9 cellular contexts compared by ENCODE assay signal in genomic region chr4:85127653-85128052, GRCh38.
A peak's percentile ranks its signal among the peaks of the same experiment; 100 is the strongest.
DNase-seq lines count a peak whose midpoint lies in the region; ATAC-seq, FAIRE-seq and TF ChIP-seq lines count a peak whose summit lies in the region.
"Had no signal": no experiment of that assay in that cellular context is flagged by ENCODE, and none has a peak within 500 bp of the region (broad histone marks: within the 10 kb centered on the region; RNA-seq: fewer than 3 reads in every experiment).

No MANE protein-coding gene starts in this region.

- H3K4me3 ChIP-seq in HUES6 (ENCODE audit: low read depth, low read length) (peak overlapping the region; percentile 30; the same call in 1 of the 2 replicates), astrocyte (ENCODE audit: insufficient read depth, low read depth, low read length) (no peak overlapping the region), liver (ENCODE audit: low read depth in 1 of 3, low read length in 3 of 3) (no peak overlapping the region)
- H3K4me3 ChIP-seq: thoracic aorta had no signal

- H3K4me1 ChIP-seq in HUES6 (ENCODE audit: control insufficient read depth, insufficient read depth, low read length) (peaks cover 45% of the 10 kb centered on the region), astrocyte (ENCODE audit: insufficient read depth, low read length) (no peaks in the 10 kb centered on the region), liver (ENCODE audit: control insufficient read depth in 4 of 4, insufficient read depth in 4 of 4, low read length in 3 of 4) (no peaks in the 10 kb centered on the region)

- H3K4me1 Mint-ChIP-seq in activated CD8-positive, alpha-beta T cell treated with anti-CD3 and anti-CD28 coated beads for 36 hours (ENCODE audit: low read depth): no peaks in the 10 kb centered on the region
- H3K4me1 Mint-ChIP-seq in activated CD8-positive, alpha-beta T cell treated with anti-CD3 and anti-CD28 coated beads, Interleukin-2, amount 10 ng/mL, durations not matched to agents 7 days and 5 days (ENCODE audit: low read depth): no peaks in the 10 kb centered on the region
- no peaks in the 10 kb centered on the region for H3K4me1 Mint-ChIP-seq in astrocyte (ENCODE audit: low read depth, unreplicated experiment)
- no peaks in the 10 kb centered on the region for H3K4me1 Mint-ChIP-seq in effector memory CD8-positive, alpha-beta T cell (ENCODE audit: low read depth in 2 of 2)

- intact Hi-C loops in activated CD8-positive, alpha-beta T cell treated with anti-CD3 and anti-CD28 coated beads for 36 hours (cut with micrococcal nuclease): no loop called here

- H3K9me3 ChIP-seq in HUES6 (ENCODE audit: control insufficient read depth, insufficient read depth, low read depth, low read length) (peaks cover 3% of the 10 kb centered on the region; the same call in 1 of the 2 replicates), astrocyte (ENCODE audit: insufficient read depth, low read depth, low read length) (no peaks in the 10 kb centered on the region), liver (ENCODE audit: control insufficient read depth in 4 of 4, low read length in 3 of 4) (peaks cover 0 to 3% (median 0%) of the 10 kb centered on the region in 4 donors)
- H3K9me3 ChIP-seq: thoracic aorta had no signal

- ATAC-seq in activated CD8-positive, alpha-beta T cell treated with anti-CD3 and anti-CD28 coated beads for 36 hours: no peak
- no peak for ATAC-seq in activated CD8-positive, alpha-beta T cell treated with anti-CD3 and anti-CD28 coated beads, Interleukin-2, amount 10 ng/mL, durations not matched to agents 7 days and 5 days
- peak; percentile 92 for ATAC-seq in GM21786 (IDR thresholded peaks at IDR 0.05; ENCODE audit: unreplicated experiment)
- no peak for ATAC-seq in effector memory CD8-positive, alpha-beta T cell (replicated peaks)

- H2AFZ ChIP-seq in astrocyte (ENCODE audit: low read depth, low read length): peak overlapping the region; percentile 50

- POLR2A ChIA-PET in activated CD8-positive, alpha-beta T cell treated with anti-CD3 and anti-CD28 coated beads for 36 hours (lab: Charles Lee): no interaction called here
- POLR2A ChIA-PET in activated CD8-positive, alpha-beta T cell treated with anti-CD3 and anti-CD28 coated beads, Interleukin-2, amount 10 ng/mL, durations not matched to agents 7 days and 5 days (lab: Charles Lee): no interaction called here

- no peak overlapping the region for H3K27ac Mint-ChIP-seq in activated CD8-positive, alpha-beta T cell treated with anti-CD3 and anti-CD28 coated beads for 36 hours
- H3K27ac Mint-ChIP-seq in activated CD8-positive, alpha-beta T cell treated with anti-CD3 and anti-CD28 coated beads, Interleukin-2, amount 10 ng/mL, durations not matched to agents 7 days and 5 days: no peak overlapping the region
- no peak overlapping the region for H3K27ac Mint-ChIP-seq in astrocyte (ENCODE audit: unreplicated experiment)
- H3K27ac Mint-ChIP-seq in effector memory CD8-positive, alpha-beta T cell: no peak overlapping the region

- no peak overlapping the region for H3K4me2 ChIP-seq in astrocyte (ENCODE audit: low read length)

- H3K9ac ChIP-seq in HUES6 (ENCODE audit: low read length): no peak overlapping the region
- no peak overlapping the region for H3K9ac ChIP-seq in astrocyte (ENCODE audit: low read length)
- no peak overlapping the region for H3K9ac ChIP-seq in liver (ENCODE audit: low read depth in 1 of 2, low read length in 2 of 2)

- no peaks in the 10 kb centered on the region for H3K79me2 ChIP-seq in astrocyte (ENCODE audit: insufficient read depth, low read length)

- DNase-seq in activated CD8-positive, alpha-beta T cell treated with anti-CD3 and anti-CD28 coated beads for 36 hours: peak; percentile 1
- DNase-seq in activated CD8-positive, alpha-beta T cell treated with anti-CD3 and anti-CD28 coated beads, Interleukin-2, amount 10 ng/mL, durations not matched to agents 7 days and 5 days: no peak
- DNase-seq in astrocyte (ENCODE audit: low read depth): peak; percentile 3
- no peak for DNase-seq in effector memory CD8-positive, alpha-beta T cell
- no peak for DNase-seq in activated CD4-positive, alpha-beta T cell treated with anti-CD3 and anti-CD28 coated beads, Interleukin-2, amount 50 U/mL, for 4 hours

- no peaks in the 10 kb centered on the region for H3K27me3 Mint-ChIP-seq in activated CD8-positive, alpha-beta T cell treated with anti-CD3 and anti-CD28 coated beads for 36 hours
- H3K27me3 Mint-ChIP-seq in activated CD8-positive, alpha-beta T cell treated with anti-CD3 and anti-CD28 coated beads, Interleukin-2, amount 10 ng/mL, durations not matched to agents 7 days and 5 days (ENCODE audit: low read depth): no peaks in the 10 kb centered on the region
- H3K27me3 Mint-ChIP-seq in astrocyte (ENCODE audit: low read depth, unreplicated experiment): no peaks in the 10 kb centered on the region
- H3K27me3 Mint-ChIP-seq in effector memory CD8-positive, alpha-beta T cell: no peaks in the 10 kb centered on the region

- H3K27ac ChIP-seq in HUES6 (ENCODE audit: low read depth, low read length): no peak overlapping the region
- H3K27ac ChIP-seq in astrocyte (ENCODE audit: low read depth, low read length): no peak overlapping the region
- H3K27ac ChIP-seq in liver (ENCODE audit: low read depth in 1 of 2, low read length in 2 of 2): no peak overlapping the region
- H3K27ac ChIP-seq: thoracic aorta had no signal

- 52% methylated on average over 10 of the region's 10 CpGs for WGBS in liver

- peak in 1 of 2 donors; percentile 34 for TF ChIP-seq RAD21 in liver (IDR thresholded peaks at IDR 0.05)

- CTCF ChIA-PET in activated CD8-positive, alpha-beta T cell treated with anti-CD3 and anti-CD28 coated beads for 36 hours (lab: Charles Lee): interaction anchor here (1.2 kb wide), 1 partner anchor 43 kb away, joined by 3 read pairs; no protein-coding TSS in a partner anchor
- CTCF ChIA-PET in activated CD8-positive, alpha-beta T cell treated with anti-CD3 and anti-CD28 coated beads, Interleukin-2, amount 10 ng/mL, durations not matched to agents 7 days and 5 days (lab: Charles Lee): interaction anchor here (0.6 kb wide), 1 partner anchor 923 kb away, joined by 3 read pairs; no protein-coding TSS in a partner anchor

- H3K27me3 ChIP-seq in HUES6 (ENCODE audit: control insufficient read depth, insufficient read depth, low read length) (peaks cover 21% of the 10 kb centered on the region; the same call in 1 of the 2 replicates), astrocyte (ENCODE audit: insufficient read depth, low read length) (no peaks in the 10 kb centered on the region), liver (ENCODE audit: control insufficient read depth in 4 of 4, insufficient read depth in 4 of 4, low read length in 3 of 4) (no peaks in the 10 kb centered on the region)

- peak; percentile 26 for TF ChIP-seq CTCF in activated CD8-positive, alpha-beta T cell treated with anti-CD3 and anti-CD28 coated beads for 36 hours (IDR thresholded peaks at IDR 0.05)
- TF ChIP-seq CTCF in astrocyte (IDR thresholded peaks at IDR 0.05; ENCODE audit: insufficient read depth, low read depth, low read length) (peak; percentile 32), liver (IDR thresholded peaks at IDR 0.05; ENCODE audit: low read depth, low read length, missing input control) (peak; percentile 17)

- no peaks in the 10 kb centered on the region for H3K36me3 Mint-ChIP-seq in activated CD8-positive, alpha-beta T cell treated with anti-CD3 and anti-CD28 coated beads for 36 hours (ENCODE audit: low read depth)
- no peaks in the 10 kb centered on the region for H3K36me3 Mint-ChIP-seq in activated CD8-positive, alpha-beta T cell treated with anti-CD3 and anti-CD28 coated beads, Interleukin-2, amount 10 ng/mL, durations not matched to agents 7 days and 5 days (ENCODE audit: low read depth)
- peaks cover 2% of the 10 kb centered on the region for H3K36me3 Mint-ChIP-seq in astrocyte (ENCODE audit: low read depth, unreplicated experiment)
- no peaks in the 10 kb centered on the region for H3K36me3 Mint-ChIP-seq in effector memory CD8-positive, alpha-beta T cell (ENCODE audit: insufficient read depth)

- H3K9me3 Mint-ChIP-seq in activated CD8-positive, alpha-beta T cell treated with anti-CD3 and anti-CD28 coated beads for 36 hours: peaks cover 4% of the 10 kb centered on the region
- H3K9me3 Mint-ChIP-seq in activated CD8-positive, alpha-beta T cell treated with anti-CD3 and anti-CD28 coated beads, Interleukin-2, amount 10 ng/mL, durations not matched to agents 7 days and 5 days (ENCODE audit: insufficient read depth): peaks cover 7% of the 10 kb centered on the region
- no peaks in the 10 kb centered on the region for H3K9me3 Mint-ChIP-seq in astrocyte (ENCODE audit: unreplicated experiment)
- peaks cover 12 to 36% of the 10 kb centered on the region in 2 donors for H3K9me3 Mint-ChIP-seq in effector memory CD8-positive, alpha-beta T cell

- H3K4me3 Mint-ChIP-seq in activated CD8-positive, alpha-beta T cell treated with anti-CD3 and anti-CD28 coated beads for 36 hours: no peak overlapping the region
- H3K4me3 Mint-ChIP-seq in activated CD8-positive, alpha-beta T cell treated with anti-CD3 and anti-CD28 coated beads, Interleukin-2, amount 10 ng/mL, durations not matched to agents 7 days and 5 days: no peak overlapping the region
- no peak overlapping the region for H3K4me3 Mint-ChIP-seq in astrocyte (ENCODE audit: unreplicated experiment)
- H3K4me3 Mint-ChIP-seq in effector memory CD8-positive, alpha-beta T cell: no peak overlapping the region

- H3K36me3 ChIP-seq in HUES6 (ENCODE audit: control insufficient read depth, insufficient read depth, low read length) (no peaks in the 10 kb centered on the region), astrocyte (ENCODE audit: insufficient read depth, low read length) (no peaks in the 10 kb centered on the region), liver (ENCODE audit: control insufficient read depth in 4 of 4, insufficient read depth in 3 of 4, low read depth in 1 of 4, low read length in 3 of 4) (no peaks in the 10 kb centered on the region)
- H3K36me3 ChIP-seq: thoracic aorta had no signal

- FAIRE-seq in astrocyte (lab: Jason Lieb, UNC): no peak

- H4K20me1 ChIP-seq in astrocyte (ENCODE audit: insufficient read depth, low read length): no peaks in the 10 kb centered on the region

TF ChIP-seq in liver, 16 proteins besides CTCF, POLR2A, EP300 and RAD21 (continues in another document):
- TF ChIP-seq ATF3 (IDR thresholded peaks at IDR 0.05) (no peak), GABPA (IDR thresholded peaks at IDR 0.05 in 1 of 2, conservative IDR thresholded peaks at IDR 0.05 in 1 of 2) (no peak)

Comparison
In these comparisons a context has a peak if more than half of its experiments do, and no peak if none do; other contexts are left out.
1. DNase-seq: peak in activated CD8-positive, alpha-beta T cell treated with anti-CD3 and anti-CD28 coated beads for 36 hours (single experiment) and astrocyte (single experiment); none in activated CD8-positive, alpha-beta T cell treated with anti-CD3 and anti-CD28 coated beads, Interleukin-2, amount 10 ng/mL, durations not matched to agents 7 days and 5 days (single experiment), effector memory CD8-positive, alpha-beta T cell (0 of 3) and activated CD4-positive, alpha-beta T cell treated with anti-CD3 and anti-CD28 coated beads, Interleukin-2, amount 50 U/mL, for 4 hours (0 of 2).
2. Peak in every context shown above with its lines, with median percentiles within 50 percentile points of each other: CTCF ChIP-seq.